Comparison of ENCODE assay signal across 8 cellular contexts in genomic region chr22:32473388-32473952, GRCh38. TPM values are rescaled to one million over a fixed set of nuclear protein-coding genes. Genes with fewer than 3 reads are reported as not detected.
DNase-seq lines count a peak whose midpoint lies in the region; ATAC-seq, FAIRE-seq and TF ChIP-seq lines count a peak whose summit lies in the region.

No MANE protein-coding gene starts in this region.

- WGBS in GM12878 (ENCODE audit: insufficient coverage, insufficient replicate concordance, low lambda C conversion rate, missing lambda C conversion rate), result 31% methylated on average over 6 of the region's 6 CpGs

- CTCF ChIA-PET in GM12878 (lab: Yijun Ruan, JAX), result interaction anchor here (0.6 to 4.9 kb wide), 19 partner anchors 9 to 503 kb away, joined by 3 to 39 read pairs (median 5); partner anchors contain the start of gene RTCB

- H3K4me1 ChIP-seq in GM12878 (ENCODE audit: control insufficient read depth, insufficient read depth, low read length), result peaks cover 5% of the 10 kb centered on the region

- in situ Hi-C loops in GM12878 (cut with MboI), result loop anchor here (5.0 kb wide), 1 partner anchor 501 kb away; no protein-coding TSS in a partner anchor

- RAD21 ChIA-PET in GM12878 (lab: Charles Lee; ENCODE audit: unreplicated experiment), result interaction anchor here (0.9 to 4.0 kb wide), 3 partner anchors 61 to 496 kb away, joined by 3 to 26 read pairs (median 4); partner anchors contain the start of gene RTCB

- peak; percentile 66 for DNase-seq in GM03348 (ENCODE audit: low spot score)
- peak; percentile 14 for DNase-seq in MG63
- DNase-seq in SK-N-MC (ENCODE audit: low read depth, low spot score), result peak; percentile 58
- peak; percentile 34 for DNase-seq in GM12878 (ENCODE audit: low read depth, low spot score)
- DNase-seq in skeletal muscle cell (ENCODE audit: low read depth), result peak; percentile 30

- peaks cover 41% of the 10 kb centered on the region for H3K79me2 ChIP-seq in GM12878 (ENCODE audit: control insufficient read depth, insufficient read depth, low read length)

- SMC1A ChIA-PET in GM12878 (lab: Charles Lee; ENCODE audit: uncharacterized antibody, unreplicated experiment), result interaction anchor here (0.8 to 3.7 kb wide), 7 partner anchors 56 to 496 kb away, joined by 3 to 28 read pairs (median 5); partner anchors contain the start of genes RTCB and SLC5A4

- TF ChIP-seq EP300 in GM12878 (IDR thresholded peaks at IDR 0.05; ENCODE audit: borderline replicate concordance in 1 of 2, control insufficient read depth in 1 of 2, low read depth in 2 of 2, low read length in 2 of 2), result no peak

- POLR2A ChIA-PET in GM12878 (lab: Charles Lee), result interaction anchor here (0.6 kb wide), 1 partner anchor 1445 kb away, joined by 7 read pairs; no protein-coding TSS in a partner anchor

- TF ChIP-seq POLR2A in GM12878 (IDR thresholded peaks at IDR 0.05; ENCODE audit: low read depth, low read length), result no peak

- H3K4me3 ChIP-seq in MG63 (peak overlapping the region; percentile 81), SK-N-MC (no peak overlapping the region; the same call in 1 of the 2 replicates), GM12878 (peak overlapping the region; percentile 73; the same call in 1 of the 2 replicates), iPS-18c (ENCODE audit: insufficient read depth, low read depth, low read length) (peak overlapping the region; percentile 90; the same call in 1 of the 2 replicates), skeletal muscle cell (ENCODE audit: low read depth, low read length) (peak overlapping the region; percentile 89)

- H3K36me3 ChIP-seq in MG63 (no peaks in the 10 kb centered on the region), SK-N-MC (ENCODE audit: insufficient read depth, low read length) (no peaks in the 10 kb centered on the region), GM12878 (ENCODE audit: control insufficient read depth in 2 of 2, insufficient read depth in 2 of 2, low read length in 1 of 2) (no peaks in the 10 kb centered on the region)

- FAIRE-seq in GM12878 (lab: Jason Lieb, UNC), result peak; percentile 97

- TF ChIP-seq CTCF in GM12878 (IDR thresholded peaks at IDR 0.05 in 2 of 3, conservative IDR thresholded peaks at IDR 0.05 in 1 of 3; ENCODE audit: control insufficient read depth in 2 of 3, extremely low read depth in 1 of 3, insufficient read depth in 1 of 3, low read depth in 3 of 3, low read length in 3 of 3), result peak; percentile 48 to 78 (median 69); a peak in 5 of 6 replicates

- no TSS peak for BruUV-seq in GM12878 (replicated peaks; lab: Mats Ljungman, UMichigan)

- H3K4me2 ChIP-seq in GM12878 (ENCODE audit: control insufficient read depth, insufficient read depth), result peak overlapping the region; percentile 80

- intact Hi-C loops in GM12878 (cut with micrococcal nuclease; ENCODE audit: unreplicated experiment), result loop anchor here (5.0 kb wide), 2 partner anchors 271 to 496 kb away; no protein-coding TSS in a partner anchor

- H3K27ac ChIP-seq in SK-N-MC, result no peak overlapping the region
- H3K27ac ChIP-seq in GM12878 (ENCODE audit: control insufficient read depth, insufficient read depth), result no peak overlapping the region

- H3K27me3 ChIP-seq in MG63 (peaks cover 7% of the 10 kb centered on the region; the same call in 1 of the 2 replicates), GM12878 (replicated peaks in 1 of 2; ENCODE audit: control insufficient read depth in 2 of 2, insufficient read depth in 2 of 2, low read length in 1 of 2) (no peaks in the 10 kb centered on the region)

- H4K20me1 ChIP-seq in GM12878 (ENCODE audit: control insufficient read depth, insufficient read depth), result no peaks in the 10 kb centered on the region

- peak; percentile 76 for TF ChIP-seq RAD21 in GM12878 (IDR thresholded peaks at IDR 0.05; ENCODE audit: insufficient read depth, low read depth, low read length)

- H3K9me3 ChIP-seq in MG63 (no peaks in the 10 kb centered on the region), SK-N-MC (ENCODE audit: low read depth, low read length) (no peaks in the 10 kb centered on the region), GM12878 (replicated peaks; ENCODE audit: control insufficient read depth, insufficient read depth, low read length) (no peaks in the 10 kb centered on the region), iPS-18c (ENCODE audit: control insufficient read depth, insufficient read depth, low read length) (no peaks in the 10 kb centered on the region)

- H3K9ac ChIP-seq in SK-N-MC (ENCODE audit: insufficient read length), result no peak overlapping the region
- H3K9ac ChIP-seq in GM12878 (ENCODE audit: control insufficient read depth, insufficient read depth, low read length), result peak overlapping the region; percentile 77; the same call in 1 of the 2 replicates

- peak; percentile 41 for ATAC-seq in GM12878
- ATAC-seq in HG03097 (IDR thresholded peaks at IDR 0.05; ENCODE audit: low FRiP score, unreplicated experiment), result no peak
- no peak for ATAC-seq in HG03469 (IDR thresholded peaks at IDR 0.05; ENCODE audit: unreplicated experiment)

- peak overlapping the region; percentile 68 for H2AFZ ChIP-seq in GM12878 (ENCODE audit: control insufficient read depth, low read depth, low read length)

TF ChIP-seq in GM12878, 131 proteins besides CTCF, POLR2A, EP300 and RAD21:
- TF ChIP-seq POU2F2 (IDR thresholded peaks at IDR 0.05; ENCODE audit: borderline replicate concordance, low read depth, low read length) (peak; percentile 50; the same call in 1 of the 3 replicates), IKZF2 (IDR thresholded peaks at IDR 0.05) (no peak), SRF (IDR thresholded peaks at IDR 0.05; ENCODE audit: low read depth in 2 of 2, low read length in 2 of 2) (no peak), ZZZ3 (IDR thresholded peaks at IDR 0.05; ENCODE audit: control insufficient read depth, insufficient read length, low read depth) (no peak), EZH2 (IDR thresholded peaks at IDR 0.05; ENCODE audit: borderline replicate concordance, control insufficient read depth, low read depth, low read length) (no peak), ELK1 (IDR thresholded peaks at IDR 0.05; ENCODE audit: low read depth, low read length) (no peak), SMC3 (IDR thresholded peaks at IDR 0.05; ENCODE audit: borderline replicate concordance, low read length) (peak; percentile 49; the same call in 1 of the 2 replicates)

RNA-seq across cellular contexts. Expression of gene FBXO7, which starts 1.1 kb away (rescaled TPM):
- total RNA-seq in MG63 (2014; rRNA removed; shearing (Covaris generic); ENCODE audit: low replicate concordance), result 66.8 and 97.9 TPM in 2 replicates
- 136 and 143 TPM in 2 replicates for total RNA-seq in GM12878 (2013; cell fraction: nucleolus; rRNA removed)
- total RNA-seq in GM12878 (2014; rRNA removed), result 108 and 129 TPM in 2 replicates
- total RNA-seq in GM12878 (2014; rRNA removed; fragmentation: Illumina TruSeq; extraction: Trizol), result 105 and 112 TPM in 2 replicates
- 86.3 and 90.5 TPM in 2 replicates for total RNA-seq in GM12878 (2021)
- polyA plus RNA-seq in GM12878 (2011; ENCODE audit: low read depth), result 74.2 TPM
- 184 and 192 TPM in 2 replicates for polyA plus RNA-seq in GM12878 (2011; rRNA removed)
- polyA plus RNA-seq in GM12878 (2011; cell fraction: cytosol; rRNA removed), result 158 and 179 TPM in 2 replicates
- 88.7 and 99.4 TPM in 2 replicates for polyA plus RNA-seq in GM12878 (2011; cell fraction: nucleus; rRNA removed)
- polyA plus RNA-seq in GM12878 (2012), result 86.8 and 88.2 TPM in 2 replicates
- 144 and 172 TPM in 2 replicates for polyA plus RNA-seq in GM12878 (2014; fragmentation: Illumina TruSeq; extraction: Trizol)
- 10 to 100 TPM; 37.3 to 48.4 TPM for polyA plus RNA-seq in GM12878 (2014; fragmentation: Nextera tagmentation; extraction: Ambion mirVana)
- 97.2 and 105 TPM in 2 replicates for polyA plus RNA-seq in GM12878 (2014; rRNA removed)
- 100 to 1,000 TPM; 120 to 129 TPM for polyA plus RNA-seq in GM12878 (2016; fragmentation: Nextera tagmentation; extraction: Ambion mirVana)
- 169 and 210 TPM in 2 replicates for polyA minus RNA-seq in GM12878 (2011; rRNA and poly(A)+ RNA removed)
- polyA minus RNA-seq in GM12878 (2011; cell fraction: cytosol; rRNA and poly(A)+ RNA removed), result 39.2 and 52.5 TPM in 2 replicates
- 38.6 and 51.7 TPM in 2 replicates for polyA minus RNA-seq in GM12878 (2011; cell fraction: nucleus; rRNA and poly(A)+ RNA removed)

RNA-seq across cellular contexts. Expression of gene BPIFC, which starts 9.2 kb away (rescaled TPM):
- not detected in 2 replicates for total RNA-seq in MG63 (2014; rRNA removed; shearing (Covaris generic); ENCODE audit: low replicate concordance)
- not detected in 2 replicates for total RNA-seq in GM12878 (2013; cell fraction: nucleolus; rRNA removed)
- total RNA-seq in GM12878 (2014; rRNA removed) (0.11 TPM in 1 of 2 replicates, not detected in the other), GM12878 (2014; rRNA removed; fragmentation: Illumina TruSeq; extraction: Trizol) (not detected in 2 replicates), GM12878 (2021) (not detected in 2 replicates)
- not detected for polyA plus RNA-seq in GM12878 (2011; ENCODE audit: low read depth)
- polyA plus RNA-seq in GM12878 (2011; rRNA removed) (0.04 TPM in 1 of 2 replicates, not detected in the other), GM12878 (2014; fragmentation: Illumina TruSeq; extraction: Trizol) (not detected in 2 replicates), GM12878 (2014; fragmentation: Nextera tagmentation; extraction: Ambion mirVana) (under 1 TPM in 1 of 2 experiments, not detected in 1; 0.35 TPM), GM12878 (2014; rRNA removed) (not detected in 2 replicates), GM12878 (2016; fragmentation: Nextera tagmentation; extraction: Ambion mirVana) (not detected)
- polyA plus RNA-seq in GM12878 (2011; cell fraction: cytosol; rRNA removed), result not detected in 2 replicates
- polyA plus RNA-seq in GM12878 (2011; cell fraction: nucleus; rRNA removed), result not detected in 2 replicates
- not detected in 2 replicates for polyA plus RNA-seq in GM12878 (2012)
- polyA minus RNA-seq in GM12878 (2011; rRNA and poly(A)+ RNA removed), result not detected in 2 replicates
- polyA minus RNA-seq in GM12878 (2011; cell fraction: cytosol; rRNA and poly(A)+ RNA removed), result not detected in 2 replicates
- not detected in 2 replicates for polyA minus RNA-seq in GM12878 (2011; cell fraction: nucleus; rRNA and poly(A)+ RNA removed)

Comparison
In these comparisons a context has a peak if more than half of its experiments do, and no peak if none do; other contexts are left out.
1. DNase-seq: peak in every context shown above with its lines; median percentile 66 in GM03348; 58 in SK-N-MC; 34 in GM12878; 30 in skeletal muscle cell; 14 in MG63.